ENCODE assay signal across 24 cellular contexts in the genomic region with DNA sequence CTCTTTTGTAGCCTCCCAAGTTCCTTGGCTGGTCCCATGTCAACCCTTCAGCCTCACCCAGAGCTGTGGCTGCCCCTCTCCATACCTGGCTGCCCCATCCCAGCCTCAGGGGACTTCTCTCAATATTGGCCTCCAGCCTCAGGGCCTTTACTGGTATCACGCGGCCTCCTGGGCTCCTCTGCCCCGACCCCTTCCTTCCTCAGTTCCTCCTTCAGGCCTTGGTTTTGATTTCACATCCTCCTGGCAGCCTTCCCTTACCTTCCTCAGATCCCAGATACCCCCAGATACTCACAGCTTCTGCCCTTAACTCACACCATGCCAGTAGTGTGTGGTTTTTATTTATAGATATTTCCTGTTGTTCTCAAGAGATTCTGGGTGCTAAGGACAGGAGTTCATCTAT. TPM values are rescaled to one million over a fixed set of nuclear protein-coding genes. Genes with fewer than 3 reads are reported as not detected.
DNase-seq lines count a peak whose midpoint lies in the region; ATAC-seq and TF ChIP-seq lines count a peak whose summit lies in the region.
"Had no signal": no experiment of that assay in that cellular context is flagged by ENCODE, and none has a peak within 500 bp of the region (broad histone marks: within the 10 kb centered on the region; RNA-seq: fewer than 3 reads in every experiment).

No MANE protein-coding gene starts in this region.

- H3K36me3 Mint-ChIP-seq in stimulated activated naive CD8-positive, alpha-beta T cell treated with anti-CD3 and anti-CD28 coated beads, Interleukin-15, Interleukin-2, amounts not matched to agents 100 ng/mL and 50 ng/mL, for 24 hours (ENCODE audit: low read depth) = peaks cover 78% of the 10 kb centered on the region
- H3K36me3 Mint-ChIP-seq in activated CD8-positive, alpha-beta T cell treated with anti-CD3 and anti-CD28 coated beads for 36 hours (ENCODE audit: low read depth) = peaks cover 65% of the 10 kb centered on the region

- no peak for TF ChIP-seq POLR2A in erythroblast (IDR thresholded peaks at IDR 0.05; ENCODE audit: low read length)

- no peaks in the 10 kb centered on the region for H3K9me3 Mint-ChIP-seq in stimulated activated naive CD8-positive, alpha-beta T cell treated with anti-CD3 and anti-CD28 coated beads, Interleukin-15, Interleukin-2, amounts not matched to agents 100 ng/mL and 50 ng/mL, for 24 hours
- no peaks in the 10 kb centered on the region for H3K9me3 Mint-ChIP-seq in activated CD8-positive, alpha-beta T cell treated with anti-CD3 and anti-CD28 coated beads for 36 hours
- H3K9me3 Mint-ChIP-seq: type B pancreatic cell had no signal

- CTCF ChIA-PET in activated CD8-positive, alpha-beta T cell treated with anti-CD3 and anti-CD28 coated beads for 36 hours (lab: Charles Lee) = interaction anchor here (0.8 to 1.0 kb wide), 2 partner anchors 27 to 45 kb away, joined by 3 to 6 read pairs; no protein-coding TSS in a partner anchor

- DNase-seq in stimulated activated naive CD8-positive, alpha-beta T cell treated with anti-CD3 and anti-CD28 coated beads, Interleukin-15, Interleukin-2, amounts not matched to agents 100 U/mL and 50 U/mL, for 24 hours = no peak
- DNase-seq in activated CD8-positive, alpha-beta T cell treated with anti-CD3 and anti-CD28 coated beads for 36 hours = no peak
- DNase-seq in midbrain (lab: John Stamatoyannopoulos, UW) = peak; percentile 28
- DNase-seq in brain microvascular endothelial cell = no peak
- DNase-seq in erythroblast (lab: John Stamatoyannopoulos, UW) = no peak
- DNase-seq: activated CD8-positive, alpha-beta memory T cell treated with anti-CD3 and anti-CD28 coated beads for 24 hours; DMS153; GDM1; NCI-H1436 treated with DMSO at 0.1 percent for 48 hours; NCI-H2171; NCI-H69; stomach; SW 1271 had no signal

- H3K27me3 Mint-ChIP-seq in stimulated activated naive CD8-positive, alpha-beta T cell treated with anti-CD3 and anti-CD28 coated beads, Interleukin-15, Interleukin-2, amounts not matched to agents 100 ng/mL and 50 ng/mL, for 24 hours = no peaks in the 10 kb centered on the region
- no peaks in the 10 kb centered on the region for H3K27me3 Mint-ChIP-seq in activated CD8-positive, alpha-beta T cell treated with anti-CD3 and anti-CD28 coated beads for 36 hours
- H3K27me3 Mint-ChIP-seq: type B pancreatic cell had no signal

- intact Hi-C loops in activated CD8-positive, alpha-beta T cell treated with anti-CD3 and anti-CD28 coated beads for 36 hours (cut with micrococcal nuclease) = no loop called here

- ATAC-seq in stimulated activated naive CD8-positive, alpha-beta T cell treated with anti-CD3 and anti-CD28 coated beads, Interleukin-15, Interleukin-2, amounts not matched to agents 100 U/mL and 50 U/mL, for 24 hours = no peak
- no peak for ATAC-seq in activated CD8-positive, alpha-beta T cell treated with anti-CD3 and anti-CD28 coated beads for 36 hours
- ATAC-seq in HG02759 (IDR thresholded peaks at IDR 0.05; ENCODE audit: unreplicated experiment) (no peak), HG03097 (IDR thresholded peaks at IDR 0.05; ENCODE audit: low FRiP score, unreplicated experiment) (no peak)
- ATAC-seq: GM12878, HCT116, mucosa of descending colon, Right ventricle myocardium inferior, sciatic nerve had no signal

- no peaks in the 10 kb centered on the region for H3K27me3 ChIP-seq in brain microvascular endothelial cell (replicated peaks)
- H3K27me3 ChIP-seq: stomach had no signal

- H3K36me3 ChIP-seq in brain microvascular endothelial cell (replicated peaks) = peaks cover 61% of the 10 kb centered on the region

- POLR2A ChIA-PET in activated CD8-positive, alpha-beta T cell treated with anti-CD3 and anti-CD28 coated beads for 36 hours (lab: Charles Lee) = no interaction called here

- TF ChIP-seq CTCF in activated CD8-positive, alpha-beta T cell treated with anti-CD3 and anti-CD28 coated beads for 36 hours (IDR thresholded peaks at IDR 0.05) = no peak
- no peak for TF ChIP-seq CTCF in brain microvascular endothelial cell (IDR thresholded peaks at IDR 0.05; ENCODE audit: low read depth, low read length, missing control alignments)

- H3K27ac ChIP-seq in brain microvascular endothelial cell = no peak overlapping the region
- H3K27ac ChIP-seq: stomach had no signal

- H3K27ac Mint-ChIP-seq in stimulated activated naive CD8-positive, alpha-beta T cell treated with anti-CD3 and anti-CD28 coated beads, Interleukin-15, Interleukin-2, amounts not matched to agents 100 ng/mL and 50 ng/mL, for 24 hours = peak overlapping the region; percentile 59
- H3K27ac Mint-ChIP-seq in activated CD8-positive, alpha-beta T cell treated with anti-CD3 and anti-CD28 coated beads for 36 hours = peak overlapping the region; percentile 67
- H3K27ac Mint-ChIP-seq: type B pancreatic cell had no signal

- no peak overlapping the region for H3K4me3 ChIP-seq in brain microvascular endothelial cell (ENCODE audit: low read depth, low read length)
- H3K4me3 ChIP-seq: GM12878, mucosa of descending colon, stomach had no signal

- no peak overlapping the region for H3K4me3 Mint-ChIP-seq in stimulated activated naive CD8-positive, alpha-beta T cell treated with anti-CD3 and anti-CD28 coated beads, Interleukin-15, Interleukin-2, amounts not matched to agents 100 ng/mL and 50 ng/mL, for 24 hours
- no peak overlapping the region for H3K4me3 Mint-ChIP-seq in activated CD8-positive, alpha-beta T cell treated with anti-CD3 and anti-CD28 coated beads for 36 hours
- H3K4me3 Mint-ChIP-seq: type B pancreatic cell had no signal

- peaks cover 26% of the 10 kb centered on the region for H3K4me1 Mint-ChIP-seq in stimulated activated naive CD8-positive, alpha-beta T cell treated with anti-CD3 and anti-CD28 coated beads, Interleukin-15, Interleukin-2, amounts not matched to agents 100 ng/mL and 50 ng/mL, for 24 hours (ENCODE audit: low read depth)
- peaks cover 30% of the 10 kb centered on the region for H3K4me1 Mint-ChIP-seq in activated CD8-positive, alpha-beta T cell treated with anti-CD3 and anti-CD28 coated beads for 36 hours (ENCODE audit: low read depth)

- in situ Hi-C loops in brain microvascular endothelial cell (cut with HindIII; ENCODE audit: low pct_ligation_motif_present, low sequenced_read_pairs) = no loop called here

RNA-seq across cellular contexts. Expression of gene SCN1B, which starts 12.8 kb away (rescaled TPM):
- total RNA-seq in activated CD8-positive, alpha-beta T cell treated with anti-CD3 and anti-CD28 coated beads for 36 hours = under 1 TPM; 0.63 to 0.90 TPM

RNA-seq across cellular contexts. Expression of gene GRAMD1A, which starts 17.4 kb away (rescaled TPM):
- 100 to 1,000 TPM; 128 to 134 TPM for total RNA-seq in activated CD8-positive, alpha-beta T cell treated with anti-CD3 and anti-CD28 coated beads for 36 hours

RNA-seq across cellular contexts. Expression of gene HPN, which starts 24.0 kb away (rescaled TPM):
- under 1 TPM in 1 of 2 experiments, not detected in 1; 0.11 TPM for total RNA-seq in activated CD8-positive, alpha-beta T cell treated with anti-CD3 and anti-CD28 coated beads for 36 hours
- total RNA-seq: glomerular endothelial cell, osteocyte had no signal

RNA-seq across cellular contexts. Expression of gene ZNF792, which starts 53.5 kb away (rescaled TPM):
- 1 to 10 TPM; 5.1 to 5.6 TPM for total RNA-seq in activated CD8-positive, alpha-beta T cell treated with anti-CD3 and anti-CD28 coated beads for 36 hours
